In genomic region chr19:43474487-43474886, GRCh38 we compare ENCODE assay signal across 10 cellular contexts. TPM values are rescaled to one million over a fixed set of nuclear protein-coding genes. Genes with fewer than 3 reads are reported as not detected.
DNase-seq lines count a peak whose midpoint lies in the region; ATAC-seq, FAIRE-seq and TF ChIP-seq lines count a peak whose summit lies in the region.
"Had no signal": no experiment of that assay in that cellular context is flagged by ENCODE, and none has a peak within 500 bp of the region (broad histone marks: within the 10 kb centered on the region; RNA-seq: fewer than 3 reads in every experiment).

No MANE protein-coding gene starts in this region.

- 53% methylated on average over 3 of the region's 4 CpGs for WGBS in K562 (ENCODE audit: insufficient coverage, low coverage, missing lambda C conversion rate)
- WGBS in right lobe of liver (ENCODE audit: insufficient coverage, low coverage, low lambda C conversion rate, missing lambda C conversion rate): 53% methylated on average over 4 of the region's 4 CpGs

- H3K27me3 ChIP-seq in K562 (ENCODE audit: control insufficient read depth in 2 of 2, insufficient read depth in 2 of 2, low read length in 2 of 2) (no peaks in the 10 kb centered on the region), right lobe of liver (no peaks in the 10 kb centered on the region), subcutaneous abdominal adipose tissue (ENCODE audit: control insufficient read depth in 5 of 5, insufficient read depth in 4 of 5, low read length in 5 of 5) (no peaks in the 10 kb centered on the region)

- no peaks in the 10 kb centered on the region for H3K9me1 ChIP-seq in K562 (ENCODE audit: control insufficient read depth, insufficient read depth, low read length)

- H3K4me2 ChIP-seq in K562 (ENCODE audit: insufficient read depth, low read length): peak overlapping the region; percentile 73

- peaks cover 6% of the 10 kb centered on the region for H3K36me3 Mint-ChIP-seq in T-helper 2 cell treated with Interferon-gamma antibody and Interleukin-4, amounts not matched to agents 5 μg/mL and 100 μg/mL, for 36 hours (ENCODE audit: low read depth)

- intact Hi-C loops in K562 (cut with micrococcal nuclease): no loop called here
- intact Hi-C loops in right lobe of liver (cut with DNase I): no loop called here

- TF ChIP-seq EP300 in K562 (IDR thresholded peaks at IDR 0.05; ENCODE audit: low read length): no peak

- H3K9ac ChIP-seq in K562 (ENCODE audit: insufficient read depth in 1 of 2, low read depth in 2 of 2, low read length in 2 of 2) (no peak overlapping the region; a peak in 2 of 4 replicates), subcutaneous abdominal adipose tissue (ENCODE audit: low read length in 5 of 5) (peak overlapping the region in 4 of 5 donors; percentile 41 to 72 (median 66))

- TF ChIP-seq CTCF in K562 (IDR thresholded peaks at IDR 0.05 in 2 of 3, conservative IDR thresholded peaks at IDR 0.05 in 1 of 3; ENCODE audit: insufficient read depth in 2 of 3, low read depth in 1 of 3, low read length in 3 of 3): no peak
- no peak for TF ChIP-seq CTCF in right lobe of liver (IDR thresholded peaks at IDR 0.05)

- H3K4me1 ChIP-seq in K562 (replicated peaks in 1 of 2; ENCODE audit: control insufficient read depth in 2 of 2, insufficient read depth in 2 of 2, low read length in 2 of 2) (peaks cover 10 to 12% of the 10 kb centered on the region in 2 experiments), right lobe of liver (peaks cover 0 to 5% (median 0%) of the 10 kb centered on the region in 4 donors), subcutaneous abdominal adipose tissue (ENCODE audit: control insufficient read depth in 5 of 5, insufficient read depth in 5 of 5, low read length in 5 of 5) (peaks cover 0 to 16% (median 12%) of the 10 kb centered on the region in 5 donors)

- CTCF ChIA-PET in K562 (lab: Yijun Ruan, JAX; ENCODE audit: low intra/inter-chr PET ratio): no interaction called here

- TF ChIP-seq RAD21 in K562 (CRISPR knock-in tag; conservative IDR thresholded peaks at IDR 0.05 in 1 of 2, IDR thresholded peaks at IDR 0.05 in 1 of 2): no peak

- no peak overlapping the region for H3K27ac Mint-ChIP-seq in T-helper 2 cell treated with Interferon-gamma antibody and Interleukin-4, amounts not matched to agents 5 μg/mL and 100 μg/mL, for 36 hours

- H3K27ac ChIP-seq in K562 (ENCODE audit: extremely low read depth, low read depth, low read length): no peak overlapping the region; the same call in 2 of the 3 replicates
- peak overlapping the region in 2 of 3 donors; percentile 25 to 74 for H3K27ac ChIP-seq in right lobe of liver
- H3K27ac ChIP-seq in subcutaneous abdominal adipose tissue (ENCODE audit: low read depth, low read length): peak overlapping the region; percentile 58

- no peak for DNase-seq in T-helper 2 cell treated with Interferon-gamma antibody and Interleukin-4, amounts not matched to agents 5 μg/mL and 100 μg/mL, for 36 hours (ENCODE audit: low spot score)
- DNase-seq in T-helper 2 cell (no peak), K562 (ENCODE audit: extremely low read depth in 1 of 4, low spot score in 3 of 4) (no peak), right lobe of liver (no peak), medulla oblongata (ENCODE audit: extremely low spot score) (no peak)

- no peaks in the 10 kb centered on the region for H3K36me3 ChIP-seq in K562 (ENCODE audit: control insufficient read depth, insufficient read depth, low read length)
- H3K36me3 ChIP-seq in right lobe of liver: peaks cover 0 to 5% (median 0%) of the 10 kb centered on the region in 4 donors
- H3K36me3 ChIP-seq in subcutaneous abdominal adipose tissue (ENCODE audit: control insufficient read depth in 5 of 5, insufficient read depth in 5 of 5, low read length in 5 of 5): no peaks in the 10 kb centered on the region

- no peak for ATAC-seq in K562
- no peak for ATAC-seq in right lobe of liver
- no peak for ATAC-seq in HG02884 (IDR thresholded peaks at IDR 0.05; ENCODE audit: unreplicated experiment)
- ATAC-seq in HG02870 (IDR thresholded peaks at IDR 0.05; ENCODE audit: unreplicated experiment): no peak

- peak overlapping the region; percentile 9 for H3K4me3 Mint-ChIP-seq in T-helper 2 cell treated with Interferon-gamma antibody and Interleukin-4, amounts not matched to agents 5 μg/mL and 100 μg/mL, for 36 hours

- H3K9me3 ChIP-seq in K562 (replicated peaks; ENCODE audit: control insufficient read depth, insufficient read depth, low read depth, low read length) (no peaks in the 10 kb centered on the region), right lobe of liver (no peaks in the 10 kb centered on the region), subcutaneous abdominal adipose tissue (ENCODE audit: control insufficient read depth in 5 of 5, low read length in 5 of 5) (no peaks in the 10 kb centered on the region)

- FAIRE-seq in K562 (lab: Jason Lieb, UNC): no peak

- H3K4me1 Mint-ChIP-seq in T-helper 2 cell treated with Interferon-gamma antibody and Interleukin-4, amounts not matched to agents 5 μg/mL and 100 μg/mL, for 36 hours (ENCODE audit: low read depth): peaks cover 13% of the 10 kb centered on the region

- H3K27me3 Mint-ChIP-seq in T-helper 2 cell treated with Interferon-gamma antibody and Interleukin-4, amounts not matched to agents 5 μg/mL and 100 μg/mL, for 36 hours (ENCODE audit: low read depth): no peaks in the 10 kb centered on the region
- H3K27me3 Mint-ChIP-seq: effector memory CD8-positive, alpha-beta T cell had no signal

- H3K79me2 ChIP-seq in K562 (ENCODE audit: control insufficient read depth, insufficient read depth, low read length): no peaks in the 10 kb centered on the region

- H2AFZ ChIP-seq in K562 (ENCODE audit: low read depth, low read length): peak overlapping the region; percentile 94; the same call in 1 of the 2 replicates

- 0 out of 2 replicates have a peak, but pooled peaks cover 3% of the 10 kb centered on the region for H4K20me1 ChIP-seq in K562 (replicated peaks; ENCODE audit: control insufficient read depth, insufficient read depth, low read length)

- TF ChIP-seq POLR2A in K562 (conservative IDR thresholded peaks at IDR 0.05): no peak
- TF ChIP-seq POLR2A in right lobe of liver (IDR thresholded peaks at IDR 0.05): no peak

- H3K4me3 ChIP-seq in K562 (peak overlapping the region; percentile 48; the same call in 1 of the 2 replicates), right lobe of liver (peak overlapping the region in 1 of 3 donors; percentile 17), subcutaneous abdominal adipose tissue (ENCODE audit: low read depth in 1 of 5, low read length in 5 of 5) (peak overlapping the region; percentile 57 to 69 (median 61))

- in situ Hi-C loops in K562 (cut with MboI): no loop called here

- POLR2A ChIA-PET in K562 (lab: Yijun Ruan, JAX): interaction anchor here (0.6 to 3.0 kb wide), 7 partner anchors 11 to 466 kb away, joined by 3 to 20 read pairs (median 4); no protein-coding TSS in a partner anchor

- no peaks in the 10 kb centered on the region for H3K9me3 Mint-ChIP-seq in T-helper 2 cell treated with Interferon-gamma antibody and Interleukin-4, amounts not matched to agents 5 μg/mL and 100 μg/mL, for 36 hours

- BruUV-seq in K562 (replicated peaks; lab: Mats Ljungman, UMichigan): no TSS peak

RNA-seq across cellular contexts. Expression of gene LYPD3, which starts 9.1 kb away (rescaled TPM):
- total RNA-seq in K562 (2011; cell fraction: chromatin; rRNA removed; ENCODE audit: low replicate concordance): 0.81 TPM in 1 of 2 replicates, not detected in the other
- total RNA-seq in K562 (2011; cell fraction: nucleolus; rRNA removed): 0.26 and 0.67 TPM in 2 replicates
- total RNA-seq in K562 (2011; cell fraction: nucleoplasm; rRNA removed): 0.44 TPM in 1 of 2 replicates, not detected in the other
- total RNA-seq in K562 (2014; rRNA removed) (0.18 and 0.20 TPM in 2 replicates), K562 (2014; rRNA removed; fragmentation: Illumina TruSeq; extraction: Trizol) (not detected in 2 replicates), K562 (2015; rRNA removed; fragmentation: Illumina TruSeq; extraction: Trizol) (0.22 TPM in 1 of 2 replicates, not detected in the other), K562 (2021) (0.31 and 0.33 TPM in 2 replicates), right lobe of liver (under 1 TPM in 4 of 6 experiments, not detected in 2; 0.20 to 0.28 (median 0.25) TPM)
- polyA plus RNA-seq in K562 (2011; rRNA removed) (0.28 and 0.64 TPM in 2 replicates), K562 (2014; fragmentation: Illumina TruSeq; extraction: Trizol) (0.26 and 0.27 TPM in 2 replicates), K562 (2014; fragmentation: Nextera tagmentation; extraction: Ambion mirVana) (under 1 TPM; 0.04 to 0.06 TPM), K562 (2014; rRNA removed) (0.17 and 0.19 TPM in 2 replicates)
- polyA plus RNA-seq in K562 (2011; cell fraction: cytosol; rRNA removed): 0.74 and 2.1 TPM in 2 replicates
- 1.2 and 1.6 TPM in 2 replicates for polyA plus RNA-seq in K562 (2011; cell fraction: nucleus; rRNA removed)
- 0.51 and 0.73 TPM in 2 replicates for polyA plus RNA-seq in K562 (2012)
- polyA minus RNA-seq in K562 (2011; rRNA and poly(A)+ RNA removed): 0.11 and 0.12 TPM in 2 replicates
- polyA minus RNA-seq in K562 (2011; cell fraction: cytosol; rRNA and poly(A)+ RNA removed): not detected in 2 replicates
- 0.56 and 0.67 TPM in 2 replicates for polyA minus RNA-seq in K562 (2011; cell fraction: nucleus; rRNA and poly(A)+ RNA removed)

RNA-seq across cellular contexts. Expression of gene PHLDB3, which starts 30.1 kb away (rescaled TPM):
- 14.2 and 34.8 TPM in 2 replicates for total RNA-seq in K562 (2011; cell fraction: chromatin; rRNA removed; ENCODE audit: low replicate concordance)
- 26.8 and 32.0 TPM in 2 replicates for total RNA-seq in K562 (2011; cell fraction: nucleolus; rRNA removed)
- total RNA-seq in K562 (2011; cell fraction: nucleoplasm; rRNA removed): 21.6 and 22.4 TPM in 2 replicates
- total RNA-seq in K562 (2014; rRNA removed) (23.5 and 28.0 TPM in 2 replicates), K562 (2014; rRNA removed; fragmentation: Illumina TruSeq; extraction: Trizol) (1.1 and 1.6 TPM in 2 replicates), K562 (2015; rRNA removed; fragmentation: Illumina TruSeq; extraction: Trizol) (5.4 and 6.4 TPM in 2 replicates), K562 (2021) (11.8 and 12.7 TPM in 2 replicates), right lobe of liver (10 to 100 TPM in 5 of 6 experiments, 1 to 10 TPM in 1; 9.6 to 15.0 (median 11.1) TPM)
- polyA plus RNA-seq in K562 (2011; rRNA removed) (3.5 and 6.1 TPM in 2 replicates), K562 (2014; fragmentation: Illumina TruSeq; extraction: Trizol) (3.9 and 6.7 TPM in 2 replicates), K562 (2014; fragmentation: Nextera tagmentation; extraction: Ambion mirVana) (under 1 TPM; 0.04 to 0.06 TPM), K562 (2014; rRNA removed) (5.2 and 11.4 TPM in 2 replicates)
- polyA plus RNA-seq in K562 (2011; cell fraction: cytosol; rRNA removed): 4.1 and 7.2 TPM in 2 replicates
- 14.5 and 21.6 TPM in 2 replicates for polyA plus RNA-seq in K562 (2011; cell fraction: nucleus; rRNA removed)
- polyA plus RNA-seq in K562 (2012): 6.0 and 10.5 TPM in 2 replicates
- 2.2 and 2.6 TPM in 2 replicates for polyA minus RNA-seq in K562 (2011; rRNA and poly(A)+ RNA removed)
- 6.7 and 8.9 TPM in 2 replicates for polyA minus RNA-seq in K562 (2011; cell fraction: cytosol; rRNA and poly(A)+ RNA removed)
- polyA minus RNA-seq in K562 (2011; cell fraction: nucleus; rRNA and poly(A)+ RNA removed): 11.0 and 13.3 TPM in 2 replicates

RNA-seq across cellular contexts. Expression of gene ETHE1, which starts 52.5 kb away (rescaled TPM):
- 5.9 and 15.8 TPM in 2 replicates for total RNA-seq in K562 (2011; cell fraction: chromatin; rRNA removed; ENCODE audit: low replicate concordance)
- 20.1 and 21.7 TPM in 2 replicates for total RNA-seq in K562 (2011; cell fraction: nucleolus; rRNA removed)
- total RNA-seq in K562 (2011; cell fraction: nucleoplasm; rRNA removed): 11.6 and 14.7 TPM in 2 replicates
- total RNA-seq in K562 (2014; rRNA removed) (15.7 and 17.1 TPM in 2 replicates), K562 (2014; rRNA removed; fragmentation: Illumina TruSeq; extraction: Trizol) (5.2 and 5.9 TPM in 2 replicates), K562 (2015; rRNA removed; fragmentation: Illumina TruSeq; extraction: Trizol) (8.8 and 10.2 TPM in 2 replicates), K562 (2021) (9.1 and 13.0 TPM in 2 replicates), right lobe of liver (10 to 100 TPM; 26.4 to 60.8 (median 46.3) TPM)
- polyA plus RNA-seq in K562 (2011; rRNA removed) (17.3 and 28.5 TPM in 2 replicates), K562 (2014; fragmentation: Illumina TruSeq; extraction: Trizol) (10.2 and 13.8 TPM in 2 replicates), K562 (2014; fragmentation: Nextera tagmentation; extraction: Ambion mirVana) (1 to 10 TPM; 2.9 to 5.4 TPM), K562 (2014; rRNA removed) (19.1 and 21.0 TPM in 2 replicates)
- 36.7 and 38.1 TPM in 2 replicates for polyA plus RNA-seq in K562 (2011; cell fraction: cytosol; rRNA removed)
- 28.8 and 29.7 TPM in 2 replicates for polyA plus RNA-seq in K562 (2011; cell fraction: nucleus; rRNA removed)
- polyA plus RNA-seq in K562 (2012): 15.5 and 28.0 TPM in 2 replicates
- 12.5 and 13.7 TPM in 2 replicates for polyA minus RNA-seq in K562 (2011; rRNA and poly(A)+ RNA removed)
- polyA minus RNA-seq in K562 (2011; cell fraction: cytosol; rRNA and poly(A)+ RNA removed): 9.9 and 10.0 TPM in 2 replicates
- polyA minus RNA-seq in K562 (2011; cell fraction: nucleus; rRNA and poly(A)+ RNA removed): 10.8 and 14.2 TPM in 2 replicates

RNA-seq across cellular contexts. Expression of gene ZNF575, which starts 58.5 kb away (rescaled TPM):
- not detected in 2 replicates for total RNA-seq in K562 (2011; cell fraction: chromatin; rRNA removed; ENCODE audit: low replicate concordance)
- not detected in 2 replicates for total RNA-seq in K562 (2011; cell fraction: nucleolus; rRNA removed)
- not detected in 2 replicates for total RNA-seq in K562 (2011; cell fraction: nucleoplasm; rRNA removed)
- 0.32 and 0.37 TPM in 2 replicates for total RNA-seq in K562 (2014; rRNA removed)
- total RNA-seq in K562 (2014; rRNA removed; fragmentation: Illumina TruSeq; extraction: Trizol): not detected in 2 replicates
- total RNA-seq in K562 (2015; rRNA removed; fragmentation: Illumina TruSeq; extraction: Trizol): not detected in 2 replicates
- 0.20 and 0.72 TPM in 2 replicates for total RNA-seq in K562 (2021)
- 0.03 TPM in 1 of 2 replicates, not detected in the other for polyA plus RNA-seq in K562 (2011; rRNA removed)
- polyA plus RNA-seq in K562 (2011; cell fraction: cytosol; rRNA removed): 0.06 TPM in 1 of 2 replicates, not detected in the other
- 0.06 and 0.31 TPM in 2 replicates for polyA plus RNA-seq in K562 (2011; cell fraction: nucleus; rRNA removed)
- 0.25 and 0.65 TPM in 2 replicates for polyA plus RNA-seq in K562 (2012)
- not detected in 2 replicates for polyA plus RNA-seq in K562 (2014; fragmentation: Illumina TruSeq; extraction: Trizol)
- not detected for polyA plus RNA-seq in K562 (2014; fragmentation: Nextera tagmentation; extraction: Ambion mirVana)
- polyA plus RNA-seq in K562 (2014; rRNA removed): 0.98 and 1.4 TPM in 2 replicates
- polyA minus RNA-seq in K562 (2011; rRNA and poly(A)+ RNA removed): not detected in 2 replicates
- polyA minus RNA-seq in K562 (2011; cell fraction: cytosol; rRNA and poly(A)+ RNA removed): not detected in 2 replicates
- polyA minus RNA-seq in K562 (2011; cell fraction: nucleus; rRNA and poly(A)+ RNA removed): not detected in 2 replicates
- under 1 TPM in 5 of 6 experiments, not detected in 1; 0.89 to 0.99 (median 0.95) TPM for total RNA-seq in right lobe of liver

RNA-seq across cellular contexts. Expression of gene TEX101, which starts 59.8 kb away (rescaled TPM):
- total RNA-seq in K562 (2011; cell fraction: chromatin; rRNA removed; ENCODE audit: low replicate concordance): not detected in 2 replicates
- total RNA-seq in K562 (2011; cell fraction: nucleolus; rRNA removed): not detected in 2 replicates
- not detected in 2 replicates for total RNA-seq in K562 (2011; cell fraction: nucleoplasm; rRNA removed)
- total RNA-seq in K562 (2014; rRNA removed) (not detected in 2 replicates), K562 (2014; rRNA removed; fragmentation: Illumina TruSeq; extraction: Trizol) (not detected in 2 replicates), K562 (2015; rRNA removed; fragmentation: Illumina TruSeq; extraction: Trizol) (not detected in 2 replicates), K562 (2021) (not detected in 2 replicates), right lobe of liver (not detected)
- polyA plus RNA-seq in K562 (2011; rRNA removed) (not detected in 2 replicates), K562 (2014; fragmentation: Illumina TruSeq; extraction: Trizol) (not detected in 2 replicates), K562 (2014; fragmentation: Nextera tagmentation; extraction: Ambion mirVana) (under 1 TPM; 0.10 to 0.14 TPM), K562 (2014; rRNA removed) (0.36 TPM in 1 of 2 replicates, not detected in the other)
- 0.07 TPM in 1 of 2 replicates, not detected in the other for polyA plus RNA-seq in K562 (2011; cell fraction: cytosol; rRNA removed)
- not detected in 2 replicates for polyA plus RNA-seq in K562 (2011; cell fraction: nucleus; rRNA removed)
- 0.25 TPM in 1 of 2 replicates, not detected in the other for polyA plus RNA-seq in K562 (2012)
- polyA minus RNA-seq in K562 (2011; rRNA and poly(A)+ RNA removed): not detected in 2 replicates
- not detected in 2 replicates for polyA minus RNA-seq in K562 (2011; cell fraction: cytosol; rRNA and poly(A)+ RNA removed)
- polyA minus RNA-seq in K562 (2011; cell fraction: nucleus; rRNA and poly(A)+ RNA removed): not detected in 2 replicates
- total RNA-seq: temporal lobe had no signal

Comparison
In these comparisons a context has a peak if more than half of its experiments do, and no peak if none do; other contexts are left out.
1. H3K9ac ChIP-seq: peak in subcutaneous abdominal adipose tissue (4 of 5); none in K562 (0 of 2).